In the genomic region with DNA sequence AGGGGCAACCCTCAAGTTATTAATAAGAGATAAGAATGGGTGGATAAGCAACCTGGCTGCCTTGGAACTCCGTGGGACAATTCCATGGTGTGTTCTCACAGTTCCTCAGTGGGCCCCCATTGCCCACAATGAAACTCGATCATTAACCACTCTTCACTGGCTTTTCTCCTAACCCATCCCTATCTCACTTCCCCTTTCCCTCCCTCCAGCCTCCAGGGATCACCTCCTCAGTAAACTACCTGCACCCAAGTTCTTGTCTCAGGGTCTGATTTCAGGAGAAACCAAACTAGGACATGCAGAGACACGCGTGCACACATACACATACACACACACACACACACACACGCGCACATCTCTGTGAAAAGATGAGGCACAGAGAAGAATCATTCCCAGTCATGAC, we compare ENCODE assay signal across 24 cellular contexts.
"Had no signal": no experiment of that assay in that cellular context is flagged by ENCODE, and none has a peak within 500 bp of the region (broad histone marks: within the 10 kb centered on the region; RNA-seq: fewer than 3 reads in every experiment).

No MANE protein-coding gene starts in this region.

- H3K9me3 ChIP-seq: SJSA1, SK-N-SH had no signal

- H3K36me3 ChIP-seq: SJSA1 had no signal

- H3K27me3 ChIP-seq: SJSA1 had no signal

- H2AFZ ChIP-seq: PC-9 had no signal

- H3K27ac ChIP-seq: PC-9, SJSA1 had no signal

- H3K4me2 ChIP-seq: PC-9, SK-N-SH had no signal

- FAIRE-seq: RCC 7860 had no signal

- H3K4me3 ChIP-seq: PC-9, SJSA1 had no signal

- ATAC-seq: Panc1 had no signal

- H3K9ac ChIP-seq: SK-N-SH had no signal

- DNase-seq: MM.1S, MV-4-11, NCI-H1092, NCI-H1105, NCI-H1417 treated with DMSO at 0.1 percent for 48 hours, NCI-H1436 treated with DMSO at 0.1 percent for 48 hours, NCI-H1694 treated with DMSO at 0.1 percent for 48 hours, NCI-H187 treated with DMSO at 0.1 percent for 48 hours, NCI-H2171 treated with DMSO at 0.1 percent for 48 hours, NCI-H2227 treated with DMSO at 0.1 percent for 48 hours, NCI-H345, NCI-H446, NCI-H510A treated with DMSO at 0.1 percent for 48 hours, NCI-H524 treated with DMSO at 0.1 percent for 48 hours, NCI-H526 treated with DMSO at 0.1 percent for 48 hours, NCI-H774, PC-9, Right ventricle myocardium superior, SHP77 treated with DMSO at 0.1 percent for 48 hours, SK-N-SH, SW 1271 had no signal
